ENCODE assay signal across 11 cellular contexts in genomic region chr12:49503674-49504180, GRCh38. TPM values are rescaled to one million over a fixed set of nuclear protein-coding genes. Genes with fewer than 3 reads are reported as not detected.
DNase-seq lines count a peak whose midpoint lies in the region; ATAC-seq, FAIRE-seq and TF ChIP-seq lines count a peak whose summit lies in the region.
"Had no signal": no experiment of that assay in that cellular context is flagged by ENCODE, and none has a peak within 500 bp of the region (broad histone marks: within the 10 kb centered on the region; RNA-seq: fewer than 3 reads in every experiment).

No MANE protein-coding gene starts in this region.

- peaks cover 20% of the 10 kb centered on the region for H3K36me3 Mint-ChIP-seq in T-cell

- FAIRE-seq in small intestine (lab: Jason Lieb, UNC), result no peak

- POLR2A ChIA-PET in T-cell (lab: Charles Lee) (interaction anchor here in 1 of 2 donors (0.5 to 0.6 kb wide), 2 partner anchors 365 to 1981 kb away, joined by 3 read pairs; no protein-coding TSS in a partner anchor), PC-9 (lab: Charles Lee; ENCODE audit: unreplicated experiment) (interaction anchor here (0.7 kb wide), 1 partner anchor 107 kb away, joined by 32 read pairs; no protein-coding TSS in a partner anchor)

- H2AFZ ChIP-seq in PC-9, result no peak overlapping the region
- H2AFZ ChIP-seq: parathyroid adenoma had no signal

- no peaks in the 10 kb centered on the region for H3K9me2 ChIP-seq in PC-9 (ENCODE audit: insufficient read depth)

- no peak overlapping the region for H3K4me3 Mint-ChIP-seq in T-cell

- no peak for TF ChIP-seq CTCF in foreskin keratinocyte (conservative IDR thresholded peaks at IDR 0.05)
- TF ChIP-seq CTCF in PC-9 (conservative IDR thresholded peaks at IDR 0.05), result no peak

- intact Hi-C loops in PC-9 (cut with micrococcal nuclease; ENCODE audit: unreplicated experiment), result no loop called here

- H3K4me2 ChIP-seq in PC-9, result no peak overlapping the region

- 33 to 53% (median 43%) methylated on average over 5 of the region's 5 CpGs for WGBS in small intestine, 3 donors

- H4K20me1 ChIP-seq in PC-9 (ENCODE audit: insufficient read depth), result no peaks in the 10 kb centered on the region

- DNase-seq in HT1080 (ENCODE audit: low read depth) (peak; percentile 85), T1000 (lab: John Stamatoyannopoulos, UW) (peak; percentile 84), foreskin keratinocyte (peak; percentile 98 to 99), small intestine (peak; percentile 55), NCI-H128 (lab: John Stamatoyannopoulos, UW; ENCODE audit: unreplicated experiment) (no peak), T-cell (no peak), PC-9 (no peak), HuH-7.5 (ENCODE audit: low spot score) (no peak)
- DNase-seq: NCI-H748 treated with DMSO at 0.1 percent for 48 hours had no signal

- peak overlapping the region; percentile 26 for H3K27ac ChIP-seq in foreskin keratinocyte
- peak overlapping the region; percentile 32 to 67 for H3K27ac ChIP-seq in small intestine (ENCODE audit: low read depth in 1 of 2, low read length in 1 of 2)
- no peak overlapping the region for H3K27ac ChIP-seq in PC-9
- H3K27ac ChIP-seq: coronary artery, parathyroid adenoma had no signal

- H3K9me3 ChIP-seq in small intestine (ENCODE audit: control insufficient read depth, low read depth), result no peaks in the 10 kb centered on the region
- H3K9me3 ChIP-seq in PC-9 (ENCODE audit: insufficient read depth, low read depth), result no peaks in the 10 kb centered on the region

- H3K27ac Mint-ChIP-seq in T-cell, result no peak overlapping the region

- CTCF ChIA-PET in T-cell (lab: Charles Lee), result interaction anchor here in 1 of 2 donors (0.6 to 3.0 kb wide), 4 partner anchors 10 to 368 kb away, joined by 3 to 14 read pairs (median 5); no protein-coding TSS in a partner anchor
- CTCF ChIA-PET in PC-9 (lab: Charles Lee), result interaction anchor here (0.6 kb wide), 1 partner anchor 422 kb away, joined by 5 read pairs; no protein-coding TSS in a partner anchor

- H3K36me3 ChIP-seq in small intestine (ENCODE audit: control insufficient read depth in 2 of 2, insufficient read depth in 2 of 2, low read length in 2 of 2) (peaks cover 2 to 3% of the 10 kb centered on the region in 2 donors), PC-9 (ENCODE audit: low read depth) (no peaks in the 10 kb centered on the region; the same call in 1 of the 2 replicates)

- H3K27me3 ChIP-seq in foreskin keratinocyte (no peaks in the 10 kb centered on the region), small intestine (ENCODE audit: control insufficient read depth in 2 of 2, insufficient read depth in 2 of 2, low read length in 2 of 2) (no peaks in the 10 kb centered on the region), PC-9 (ENCODE audit: insufficient read depth, low read depth) (no peaks in the 10 kb centered on the region)

- H3K4me1 ChIP-seq in foreskin keratinocyte, result peaks cover 46% of the 10 kb centered on the region
- H3K4me1 ChIP-seq in small intestine (ENCODE audit: control insufficient read depth in 2 of 2, insufficient read depth in 1 of 2, low read depth in 1 of 2, low read length in 1 of 2), result no peaks in the 10 kb centered on the region
- no peaks in the 10 kb centered on the region for H3K4me1 ChIP-seq in PC-9 (replicated peaks; ENCODE audit: insufficient read depth)
- H3K4me1 ChIP-seq: parathyroid adenoma had no signal

- ATAC-seq in foreskin keratinocyte, result peak; percentile 83
- ATAC-seq in T-cell (replicated peaks in 1 of 4), result no peak

- no peaks in the 10 kb centered on the region for H3K79me2 ChIP-seq in PC-9 (ENCODE audit: low read depth)
- H3K79me2 ChIP-seq: parathyroid adenoma had no signal

- peaks cover 6% of the 10 kb centered on the region for H3F3A ChIP-seq in PC-9 (ENCODE audit: insufficient read depth, low read depth)

- H3K9me3 Mint-ChIP-seq in T-cell, result no peaks in the 10 kb centered on the region

- H3K4me3 ChIP-seq in small intestine (ENCODE audit: low read depth in 1 of 2, low read length in 2 of 2), result no peak overlapping the region
- H3K4me3 ChIP-seq in PC-9, result no peak overlapping the region
- H3K4me3 ChIP-seq: coronary artery had no signal

- no TSS peak for BruUV-seq in PC-9 (replicated peaks; lab: Mats Ljungman, UMichigan)

- H3K4me1 Mint-ChIP-seq in T-cell, result peaks cover 8 to 18% (median 16%) of the 10 kb centered on the region in 3 donors

- no peaks in the 10 kb centered on the region for H3K27me3 Mint-ChIP-seq in T-cell

RNA-seq across cellular contexts. Expression of gene KCNH3, which starts 35.1 kb away (rescaled TPM):
- total RNA-seq in HT1080 (2014; rRNA removed; shearing (Covaris generic)), result 4.7 and 5.2 TPM in 2 replicates
- 4.5 and 4.8 TPM in 2 replicates for polyA plus RNA-seq in HT1080 (2015; cell fraction: cytosol; rRNA removed)
- polyA plus RNA-seq in HT1080 (2015; cell fraction: nucleus; rRNA removed), result 6.8 and 7.4 TPM in 2 replicates
- total RNA-seq in foreskin keratinocyte (0.20 and 0.25 TPM in 2 replicates), T-cell (1 to 10 TPM; 3.4 to 8.0 (median 5.5) TPM), PC-9 (2021) (not detected in 2 replicates)
- polyA plus RNA-seq in foreskin keratinocyte (0.16 and 0.29 TPM in 2 replicates), small intestine (under 1 TPM in 1 of 3 donors, not detected in 2; 0.22 TPM)

Comparison
In these comparisons a context has a peak if more than half of its experiments do, and no peak if none do; other contexts are left out.
1. DNase-seq: peak in HT1080 (single experiment), T1000 (single experiment), foreskin keratinocyte (2 of 2) and small intestine (single experiment); none in NCI-H128 (single experiment), T-cell (0 of 34), PC-9 (0 of 2) and HuH-7.5 (single experiment).